In genomic region chr21:14603202-14603601, GRCh38 we compare ENCODE assay signal across 11 cellular contexts. TPM values are rescaled to one million over a fixed set of nuclear protein-coding genes. Genes with fewer than 3 reads are reported as not detected.
DNase-seq lines count a peak whose midpoint lies in the region; ATAC-seq and TF ChIP-seq lines count a peak whose summit lies in the region.
"Had no signal": no experiment of that assay in that cellular context is flagged by ENCODE, and none has a peak within 500 bp of the region (broad histone marks: within the 10 kb centered on the region; RNA-seq: fewer than 3 reads in every experiment).

No MANE protein-coding gene starts in this region.

- H3K27ac ChIP-seq in testis, result no peak overlapping the region
- H3K27ac ChIP-seq: BLaER1 had no signal

- peak overlapping the region; percentile 50 to 65 for H3K4me3 Mint-ChIP-seq in stimulated activated naive CD8-positive, alpha-beta T cell treated with anti-CD3 and anti-CD28 coated beads, Interleukin-15, amount 100 ng/mL, for 72 hours

- no peaks in the 10 kb centered on the region for H3K9me3 Mint-ChIP-seq in stimulated activated naive CD8-positive, alpha-beta T cell treated with anti-CD3 and anti-CD28 coated beads, Interleukin-15, amount 100 ng/mL, for 72 hours

- 67 to 71% methylated on average over 2 of the region's 2 CpGs for WGBS in testis, 2 donors

- TF ChIP-seq CTCF in testis (IDR thresholded peaks at IDR 0.05), result no peak

- no peak for DNase-seq in stimulated activated naive CD8-positive, alpha-beta T cell treated with anti-CD3 and anti-CD28 coated beads, Interleukin-15, amount 100 ng/mL, for 72 hours
- no peak for DNase-seq in stimulated activated naive CD8-positive, alpha-beta T cell treated with anti-CD3 and anti-CD28 coated beads, Interleukin-15, Interleukin-2, amounts not matched to agents 100 U/mL and 50 U/mL, for 24 hours
- DNase-seq in fibroblast of gingiva (ENCODE audit: low read depth), result peak; percentile 45
- DNase-seq in testis, result no peak
- no peak for DNase-seq in NCI-H2196 (lab: John Stamatoyannopoulos, UW; ENCODE audit: unreplicated experiment)
- DNase-seq: activated naive CD4-positive, alpha-beta T cell; NCI-H2227 treated with DMSO at 0.1 percent for 48 hours had no signal

- ATAC-seq in stimulated activated naive CD8-positive, alpha-beta T cell treated with anti-CD3 and anti-CD28 coated beads, Interleukin-15, amount 100 ng/mL, for 72 hours, result no peak
- no peak for ATAC-seq in stimulated activated naive CD8-positive, alpha-beta T cell treated with anti-CD3 and anti-CD28 coated beads, Interleukin-15, Interleukin-2, amounts not matched to agents 100 U/mL and 50 U/mL, for 24 hours
- ATAC-seq in SK-N-SH treated with all-trans-retinoic acid at 6 μM for 48 hours, result peak; percentile 39; the same call in 2 of the 3 replicates
- no peak for ATAC-seq in HG03159 (IDR thresholded peaks at IDR 0.05; ENCODE audit: unreplicated experiment)
- ATAC-seq in GM21786 (IDR thresholded peaks at IDR 0.05; ENCODE audit: unreplicated experiment), result no peak

- no peak for TF ChIP-seq POLR2A in testis (IDR thresholded peaks at IDR 0.05)

- no peak overlapping the region for H3K4me3 ChIP-seq in testis
- H3K4me3 ChIP-seq: BLaER1 had no signal

- no peaks in the 10 kb centered on the region for H3K36me3 ChIP-seq in testis (ENCODE audit: low read depth, missing control alignments)
- H3K36me3 ChIP-seq: BLaER1 had no signal

- intact Hi-C loops in testis (cut with DNase I; ENCODE audit: low total_unique reads), result no loop called here

- H3K4me1 Mint-ChIP-seq in stimulated activated naive CD8-positive, alpha-beta T cell treated with anti-CD3 and anti-CD28 coated beads, Interleukin-15, amount 100 ng/mL, for 72 hours, result peaks cover 26% of the 10 kb centered on the region

- no peaks in the 10 kb centered on the region for H3K9me3 ChIP-seq in testis
- H3K9me3 ChIP-seq: BLaER1 had no signal

- no peaks in the 10 kb centered on the region for H3K4me1 ChIP-seq in testis
- H3K4me1 ChIP-seq: BLaER1 had no signal

- peak overlapping the region in 1 of 2 donors; percentile 83 for H3K27ac Mint-ChIP-seq in stimulated activated naive CD8-positive, alpha-beta T cell treated with anti-CD3 and anti-CD28 coated beads, Interleukin-15, amount 100 ng/mL, for 72 hours

- H3K27me3 ChIP-seq in testis, result no peaks in the 10 kb centered on the region
- H3K27me3 ChIP-seq: BLaER1 had no signal

- no peaks in the 10 kb centered on the region for H3K27me3 Mint-ChIP-seq in stimulated activated naive CD8-positive, alpha-beta T cell treated with anti-CD3 and anti-CD28 coated beads, Interleukin-15, amount 100 ng/mL, for 72 hours

TF ChIP-seq in SK-N-SH treated with all-trans-retinoic acid at 6 μM for 48 hours, 23 proteins besides CTCF, POLR2A, EP300 and RAD21:
- TF ChIP-seq RARB (CRISPR knock-in tag; IDR thresholded peaks at IDR 0.05) (no peak), TOX (CRISPR knock-in tag; IDR thresholded peaks at IDR 0.05; ENCODE audit: borderline replicate concordance) (no peak), PATZ1 (CRISPR knock-in tag; IDR thresholded peaks at IDR 0.05; ENCODE audit: borderline replicate concordance) (no peak), OSR1 (CRISPR knock-in tag; IDR thresholded peaks at IDR 0.05) (no peak), POU6F1 (CRISPR knock-in tag; IDR thresholded peaks at IDR 0.05; ENCODE audit: borderline replicate concordance, low read depth) (no peak), ZFP30 (CRISPR knock-in tag; IDR thresholded peaks at IDR 0.05) (no peak), CSRNP3 (CRISPR knock-in tag; IDR thresholded peaks at IDR 0.05) (no peak), ZNF565 (CRISPR knock-in tag; conservative IDR thresholded peaks at IDR 0.05; ENCODE audit: low read depth) (no peak)

RNA-seq across cellular contexts. Expression of gene SAMSN1, which starts 57.1 kb away (rescaled TPM):
- 1 to 10 TPM in 1 of 2 donors, under 1 TPM in 1; 0.71 to 1.7 TPM for total RNA-seq in testis
- 2.2 TPM for polyA plus RNA-seq in testis (ENCODE audit: insufficient read depth, low read depth, low replicate concordance)
